In genomic region chr19:1492474-1493006, GRCh38 we compare ENCODE assay signal across 1 cellular context.
TF ChIP-seq lines count a peak whose summit lies in the region.

No MANE protein-coding gene starts in this region.

TF ChIP-seq in K562, 482 proteins besides CTCF, POLR2A, EP300 and RAD21:
- TF ChIP-seq, protein P1, sequence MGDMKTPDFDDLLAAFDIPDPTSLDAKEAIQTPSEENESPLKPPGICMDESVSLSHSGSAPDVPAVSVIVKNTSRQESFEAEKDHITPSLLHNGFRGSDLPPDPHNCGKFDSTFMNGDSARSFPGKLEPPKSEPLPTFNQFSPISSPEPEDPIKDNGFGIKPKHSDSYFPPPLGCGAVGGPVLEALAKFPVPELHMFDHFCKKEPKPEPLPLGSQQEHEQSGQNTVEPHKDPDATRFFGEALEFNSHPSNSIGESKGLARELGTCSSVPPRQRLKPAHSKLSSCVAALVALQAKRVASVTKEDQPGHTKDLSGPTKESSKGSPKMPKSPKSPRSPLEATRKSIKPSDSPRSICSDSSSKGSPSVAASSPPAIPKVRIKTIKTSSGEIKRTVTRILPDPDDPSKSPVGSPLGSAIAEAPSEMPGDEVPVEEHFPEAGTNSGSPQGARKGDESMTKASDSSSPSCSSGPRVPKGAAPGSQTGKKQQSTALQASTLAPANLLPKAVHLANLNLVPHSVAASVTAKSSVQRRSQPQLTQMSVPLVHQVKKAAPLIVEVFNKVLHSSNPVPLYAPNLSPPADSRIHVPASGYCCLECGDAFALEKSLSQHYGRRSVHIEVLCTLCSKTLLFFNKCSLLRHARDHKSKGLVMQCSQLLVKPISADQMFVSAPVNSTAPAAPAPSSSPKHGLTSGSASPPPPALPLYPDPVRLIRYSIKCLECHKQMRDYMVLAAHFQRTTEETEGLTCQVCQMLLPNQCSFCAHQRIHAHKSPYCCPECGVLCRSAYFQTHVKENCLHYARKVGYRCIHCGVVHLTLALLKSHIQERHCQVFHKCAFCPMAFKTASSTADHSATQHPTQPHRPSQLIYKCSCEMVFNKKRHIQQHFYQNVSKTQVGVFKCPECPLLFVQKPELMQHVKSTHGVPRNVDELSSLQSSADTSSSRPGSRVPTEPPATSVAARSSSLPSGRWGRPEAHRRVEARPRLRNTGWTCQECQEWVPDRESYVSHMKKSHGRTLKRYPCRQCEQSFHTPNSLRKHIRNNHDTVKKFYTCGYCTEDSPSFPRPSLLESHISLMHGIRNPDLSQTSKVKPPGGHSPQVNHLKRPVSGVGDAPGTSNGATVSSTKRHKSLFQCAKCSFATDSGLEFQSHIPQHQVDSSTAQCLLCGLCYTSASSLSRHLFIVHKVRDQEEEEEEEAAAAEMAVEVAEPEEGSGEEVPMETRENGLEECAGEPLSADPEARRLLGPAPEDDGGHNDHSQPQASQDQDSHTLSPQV (IDR thresholded peaks at IDR 0.05) = peak; percentile 62
- TF ChIP-seq POLR2AphosphoS5 (IDR thresholded peaks at IDR 0.05; ENCODE audit: control insufficient read depth, insufficient read depth, low read depth, low read length) = 0 out of 2 replicates have a peak, but pooled peaks have one; percentile 27
- peak; percentile 38 for TF ChIP-seq KDM5B (IDR thresholded peaks at IDR 0.05; ENCODE audit: insufficient replicate concordance, low read depth, low read length)
- peak; percentile 47 for TF ChIP-seq RBFOX2 (IDR thresholded peaks at IDR 0.05; ENCODE audit: low read depth, low read length)
- peak; percentile 26 for TF ChIP-seq NEUROD1 (IDR thresholded peaks at IDR 0.05; ENCODE audit: borderline replicate concordance, low read depth, low read length, partially characterized antibody)
- TF ChIP-seq TARDBP (IDR thresholded peaks at IDR 0.05) = no peak
- TF ChIP-seq CHD4 (IDR thresholded peaks at IDR 0.05; ENCODE audit: insufficient read depth, insufficient replicate concordance, low read depth, low read length, poor library complexity, severe bottlenecking) = peak; percentile 8
- 0 out of 4 replicates have a peak, but pooled peaks of 1 of the 2 experiments have one; percentile 47 for TF ChIP-seq UBTF (IDR thresholded peaks at IDR 0.05; ENCODE audit: borderline replicate concordance in 1 of 2, low read depth in 2 of 2, low read length in 2 of 2)
- peak; percentile 75 for TF ChIP-seq FOSL1 (tag; conservative IDR thresholded peaks at IDR 0.05)
- no peak for TF ChIP-seq ID3 (CRISPR knock-in tag; IDR thresholded peaks at IDR 0.05)
- TF ChIP-seq ID3 (tag; IDR thresholded peaks at IDR 0.05) = no peak
- TF ChIP-seq, protein P2, sequence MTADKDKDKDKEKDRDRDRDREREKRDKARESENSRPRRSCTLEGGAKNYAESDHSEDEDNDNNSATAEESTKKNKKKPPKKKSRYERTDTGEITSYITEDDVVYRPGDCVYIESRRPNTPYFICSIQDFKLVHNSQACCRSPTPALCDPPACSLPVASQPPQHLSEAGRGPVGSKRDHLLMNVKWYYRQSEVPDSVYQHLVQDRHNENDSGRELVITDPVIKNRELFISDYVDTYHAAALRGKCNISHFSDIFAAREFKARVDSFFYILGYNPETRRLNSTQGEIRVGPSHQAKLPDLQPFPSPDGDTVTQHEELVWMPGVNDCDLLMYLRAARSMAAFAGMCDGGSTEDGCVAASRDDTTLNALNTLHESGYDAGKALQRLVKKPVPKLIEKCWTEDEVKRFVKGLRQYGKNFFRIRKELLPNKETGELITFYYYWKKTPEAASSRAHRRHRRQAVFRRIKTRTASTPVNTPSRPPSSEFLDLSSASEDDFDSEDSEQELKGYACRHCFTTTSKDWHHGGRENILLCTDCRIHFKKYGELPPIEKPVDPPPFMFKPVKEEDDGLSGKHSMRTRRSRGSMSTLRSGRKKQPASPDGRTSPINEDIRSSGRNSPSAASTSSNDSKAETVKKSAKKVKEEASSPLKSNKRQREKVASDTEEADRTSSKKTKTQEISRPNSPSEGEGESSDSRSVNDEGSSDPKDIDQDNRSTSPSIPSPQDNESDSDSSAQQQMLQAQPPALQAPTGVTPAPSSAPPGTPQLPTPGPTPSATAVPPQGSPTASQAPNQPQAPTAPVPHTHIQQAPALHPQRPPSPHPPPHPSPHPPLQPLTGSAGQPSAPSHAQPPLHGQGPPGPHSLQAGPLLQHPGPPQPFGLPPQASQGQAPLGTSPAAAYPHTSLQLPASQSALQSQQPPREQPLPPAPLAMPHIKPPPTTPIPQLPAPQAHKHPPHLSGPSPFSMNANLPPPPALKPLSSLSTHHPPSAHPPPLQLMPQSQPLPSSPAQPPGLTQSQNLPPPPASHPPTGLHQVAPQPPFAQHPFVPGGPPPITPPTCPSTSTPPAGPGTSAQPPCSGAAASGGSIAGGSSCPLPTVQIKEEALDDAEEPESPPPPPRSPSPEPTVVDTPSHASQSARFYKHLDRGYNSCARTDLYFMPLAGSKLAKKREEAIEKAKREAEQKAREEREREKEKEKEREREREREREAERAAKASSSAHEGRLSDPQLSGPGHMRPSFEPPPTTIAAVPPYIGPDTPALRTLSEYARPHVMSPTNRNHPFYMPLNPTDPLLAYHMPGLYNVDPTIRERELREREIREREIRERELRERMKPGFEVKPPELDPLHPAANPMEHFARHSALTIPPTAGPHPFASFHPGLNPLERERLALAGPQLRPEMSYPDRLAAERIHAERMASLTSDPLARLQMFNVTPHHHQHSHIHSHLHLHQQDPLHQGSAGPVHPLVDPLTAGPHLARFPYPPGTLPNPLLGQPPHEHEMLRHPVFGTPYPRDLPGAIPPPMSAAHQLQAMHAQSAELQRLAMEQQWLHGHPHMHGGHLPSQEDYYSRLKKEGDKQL (CRISPR knock-in tag; IDR thresholded peaks at IDR 0.05; ENCODE audit: borderline replicate concordance) = peak; percentile 46; the same call in 1 of the 2 replicates
- no peak for TF ChIP-seq RBM34 (IDR thresholded peaks at IDR 0.05; ENCODE audit: borderline replicate concordance, insufficient read depth, low read length)
- TF ChIP-seq, protein P3, sequence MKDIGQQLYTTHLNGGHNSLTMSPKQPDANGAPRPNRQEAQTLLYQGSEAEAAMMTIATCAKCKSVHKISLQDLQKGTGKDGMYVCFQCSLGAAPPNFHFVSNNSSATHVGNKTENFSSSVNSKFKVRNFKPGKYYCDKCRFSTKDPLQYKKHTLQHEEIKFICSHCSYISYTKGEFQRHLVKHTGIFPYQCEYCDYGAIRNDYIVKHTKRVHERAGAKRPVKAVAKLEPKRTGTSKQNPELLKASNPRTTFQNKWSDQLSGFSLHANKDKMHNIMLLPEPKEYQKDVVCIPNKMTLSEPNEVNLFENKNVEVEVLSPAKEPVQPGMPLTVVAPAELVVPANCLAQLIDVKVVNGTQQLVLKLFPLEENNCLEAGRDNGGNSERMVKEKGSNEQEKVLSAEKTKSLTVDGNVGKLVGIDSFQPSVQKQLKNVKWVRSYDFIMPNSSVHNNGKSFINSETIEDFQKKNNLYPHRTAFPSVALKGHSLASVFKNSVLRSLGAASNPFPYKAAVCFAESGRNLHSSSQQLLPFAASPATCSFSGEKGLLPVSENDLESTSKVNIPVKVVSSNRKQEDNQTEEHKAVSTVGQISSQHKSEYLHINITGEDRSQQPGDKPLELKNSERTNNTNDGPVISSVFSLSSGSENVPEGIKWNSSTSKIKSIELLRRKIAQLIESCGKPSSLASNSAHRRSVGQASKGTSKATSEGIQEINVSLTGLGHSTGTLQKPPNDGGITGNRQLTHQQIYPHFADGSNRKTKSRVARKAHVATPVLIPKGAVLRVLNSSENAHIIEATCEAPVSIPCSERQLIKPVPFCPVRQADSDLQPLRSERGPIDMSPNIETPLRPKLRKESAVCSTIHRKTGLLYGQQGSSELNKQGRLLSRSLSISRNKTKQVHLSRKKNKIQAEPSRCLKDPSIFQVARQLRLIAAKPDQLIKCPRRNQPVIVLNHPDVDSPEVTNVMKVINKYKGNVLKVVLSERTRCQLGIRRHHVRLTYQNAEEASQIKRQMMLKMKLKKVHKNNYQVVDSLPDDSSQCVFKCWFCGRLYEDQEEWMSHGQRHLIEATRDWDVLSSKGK (CRISPR knock-in tag; IDR thresholded peaks at IDR 0.05) = no peak
- peak; percentile 52 for TF ChIP-seq ZNF143 (CRISPR knock-in tag; IDR thresholded peaks at IDR 0.05)
- TF ChIP-seq NRF1 (conservative IDR thresholded peaks at IDR 0.05 in 1 of 2, IDR thresholded peaks at IDR 0.05 in 1 of 2) = peak in 1 of 2 experiments; percentile 9; a peak in 1 of 4 replicates
- TF ChIP-seq, protein P4, sequence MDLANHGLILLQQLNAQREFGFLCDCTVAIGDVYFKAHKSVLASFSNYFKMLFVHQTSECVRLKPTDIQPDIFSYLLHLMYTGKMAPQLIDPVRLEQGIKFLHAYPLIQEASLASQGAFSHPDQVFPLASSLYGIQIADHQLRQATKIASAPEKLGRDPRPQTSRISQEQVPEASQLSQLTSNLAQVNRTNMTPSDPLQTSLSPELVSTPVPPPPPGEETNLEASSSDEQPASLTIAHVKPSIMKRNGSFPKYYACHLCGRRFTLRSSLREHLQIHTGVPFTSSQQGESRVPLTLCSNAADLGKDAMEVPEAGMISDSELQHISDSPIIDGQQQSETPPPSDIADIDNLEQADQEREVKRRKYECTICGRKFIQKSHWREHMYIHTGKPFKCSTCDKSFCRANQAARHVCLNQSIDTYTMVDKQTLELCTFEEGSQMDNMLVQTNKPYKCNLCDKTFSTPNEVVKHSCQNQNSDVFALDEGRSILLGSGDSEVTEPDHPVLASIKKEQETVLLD (IDR thresholded peaks at IDR 0.05) = peak; percentile 12; the same call in 1 of the 2 replicates
- TF ChIP-seq TEAD2 (tag; IDR thresholded peaks at IDR 0.05) = no peak
- TF ChIP-seq, protein P5, sequence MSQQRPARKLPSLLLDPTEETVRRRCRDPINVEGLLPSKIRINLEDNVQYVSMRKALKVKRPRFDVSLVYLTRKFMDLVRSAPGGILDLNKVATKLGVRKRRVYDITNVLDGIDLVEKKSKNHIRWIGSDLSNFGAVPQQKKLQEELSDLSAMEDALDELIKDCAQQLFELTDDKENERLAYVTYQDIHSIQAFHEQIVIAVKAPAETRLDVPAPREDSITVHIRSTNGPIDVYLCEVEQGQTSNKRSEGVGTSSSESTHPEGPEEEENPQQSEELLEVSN (IDR thresholded peaks at IDR 0.05; ENCODE audit: borderline replicate concordance in 1 of 2, extremely low read depth in 1 of 2, insufficient read depth in 1 of 2, insufficient read length in 1 of 2, low read depth in 1 of 2, low read length in 1 of 2, poor library complexity in 1 of 2, severe bottlenecking in 1 of 2) = peak in 1 of 2 experiments; percentile 5
- TF ChIP-seq, protein P6, sequence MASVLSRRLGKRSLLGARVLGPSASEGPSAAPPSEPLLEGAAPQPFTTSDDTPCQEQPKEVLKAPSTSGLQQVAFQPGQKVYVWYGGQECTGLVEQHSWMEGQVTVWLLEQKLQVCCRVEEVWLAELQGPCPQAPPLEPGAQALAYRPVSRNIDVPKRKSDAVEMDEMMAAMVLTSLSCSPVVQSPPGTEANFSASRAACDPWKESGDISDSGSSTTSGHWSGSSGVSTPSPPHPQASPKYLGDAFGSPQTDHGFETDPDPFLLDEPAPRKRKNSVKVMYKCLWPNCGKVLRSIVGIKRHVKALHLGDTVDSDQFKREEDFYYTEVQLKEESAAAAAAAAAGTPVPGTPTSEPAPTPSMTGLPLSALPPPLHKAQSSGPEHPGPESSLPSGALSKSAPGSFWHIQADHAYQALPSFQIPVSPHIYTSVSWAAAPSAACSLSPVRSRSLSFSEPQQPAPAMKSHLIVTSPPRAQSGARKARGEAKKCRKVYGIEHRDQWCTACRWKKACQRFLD (CRISPR knock-in tag; IDR thresholded peaks at IDR 0.05) = peak; percentile 52; the same call in 1 of the 2 replicates
- peak; percentile 92 for TF ChIP-seq ZNF263 (CRISPR knock-in tag; IDR thresholded peaks at IDR 0.05; ENCODE audit: borderline replicate concordance)
- TF ChIP-seq, protein P7, sequence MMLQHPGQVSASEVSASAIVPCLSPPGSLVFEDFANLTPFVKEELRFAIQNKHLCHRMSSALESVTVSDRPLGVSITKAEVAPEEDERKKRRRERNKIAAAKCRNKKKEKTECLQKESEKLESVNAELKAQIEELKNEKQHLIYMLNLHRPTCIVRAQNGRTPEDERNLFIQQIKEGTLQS (IDR thresholded peaks at IDR 0.05) = peak; percentile 70
- TF ChIP-seq, protein P7 (CRISPR knock-in tag; conservative IDR thresholded peaks at IDR 0.05) = no peak
- 0 out of 2 replicates have a peak, but pooled peaks have one; percentile 25 for TF ChIP-seq POLR2G (IDR thresholded peaks at IDR 0.05; ENCODE audit: low read depth, low read length)
- peak; percentile 8; the same call in 1 of the 2 replicates for TF ChIP-seq ARID1B (IDR thresholded peaks at IDR 0.05)
- peak; percentile 16 for TF ChIP-seq TBP (optimal IDR thresholded peaks at IDR 0.05; ENCODE audit: low read depth, low read length)
- TF ChIP-seq ZFX (CRISPR knock-in tag; IDR thresholded peaks at IDR 0.05) = peak; percentile 30; the same call in 1 of the 2 replicates
- TF ChIP-seq NR3C1 (CRISPR knock-in tag; IDR thresholded peaks at IDR 0.05) = no peak
- no peak for TF ChIP-seq ZNF311 (CRISPR knock-in tag; IDR thresholded peaks at IDR 0.05)
- peak; percentile 92 for TF ChIP-seq JUND (IDR thresholded peaks at IDR 0.05; ENCODE audit: borderline replicate concordance, low read depth, low read length)
- peak; percentile 83; the same call in 1 of the 3 replicates for TF ChIP-seq JUND (tag; IDR thresholded peaks at IDR 0.05; ENCODE audit: borderline replicate concordance, low read depth, low read length)
- peak in 1 of 2 experiments; percentile 35; a peak in 1 of 4 replicates for TF ChIP-seq MAZ (CRISPR knock-in tag; conservative IDR thresholded peaks at IDR 0.05 in 1 of 2, IDR thresholded peaks at IDR 0.05 in 1 of 2)
- TF ChIP-seq JUN (IDR thresholded peaks at IDR 0.05; ENCODE audit: borderline replicate concordance, low read depth, low read length) = 0 out of 2 replicates have a peak, but pooled peaks have one; percentile 13
- TF ChIP-seq JUN (CRISPR knock-in tag; IDR thresholded peaks at IDR 0.05; ENCODE audit: borderline replicate concordance) = no peak
- TF ChIP-seq MYNN (IDR thresholded peaks at IDR 0.05) = 0 out of 2 replicates have a peak, but pooled peaks have one; percentile 25
- TF ChIP-seq MYNN (CRISPR knock-in tag; IDR thresholded peaks at IDR 0.05) = no peak
- peak; percentile 58 for TF ChIP-seq TAF1 (IDR thresholded peaks at IDR 0.05; ENCODE audit: control insufficient read depth, extremely low read depth, insufficient read depth, low read length, severe bottlenecking)
TF ChIP-seq in K562: peak in this region for 25.
